ENCODE assay signal across 8 cellular contexts in genomic region chrX:153724252-153725038, GRCh38. TPM values are rescaled to one million over a fixed set of nuclear protein-coding genes. Genes with fewer than 3 reads are reported as not detected.
DNase-seq lines count a peak whose midpoint lies in the region; ATAC-seq, FAIRE-seq and TF ChIP-seq lines count a peak whose summit lies in the region.

ABCD1 (plus strand) TSS chrX:153724856; CDS start chrX:153725267, 411 bp downstream.
BCAP31 (minus strand) TSS chrX:153724387; CDS start chrX:153723244, 1,143 bp downstream.

- no peaks in the 10 kb centered on the region for H3K9me3 ChIP-seq in keratinocyte (ENCODE audit: control insufficient read depth, low read depth, low read length)

- no peak within 1 kb of the TSS for H2AFZ ChIP-seq in keratinocyte (ENCODE audit: control insufficient read depth, low read length)

- H3K79me2 ChIP-seq in keratinocyte (ENCODE audit: control insufficient read depth, insufficient read depth, low read length): peaks cover 23% of the 10 kb centered on the region

- H3K9me1 ChIP-seq in keratinocyte (ENCODE audit: control insufficient read depth, extremely low read depth, insufficient read depth, low read length): no peaks in the 10 kb centered on the region

- peak within 1 kb of the TSS; percentile 78 for H3K9ac ChIP-seq in keratinocyte (ENCODE audit: control insufficient read depth, extremely low read depth, insufficient read depth, low read length)

- peak within 1 kb of the TSS; percentile 86 for H3K4me2 ChIP-seq in keratinocyte (ENCODE audit: control insufficient read depth, extremely low read depth, insufficient read depth, low read depth, low read length)

- H3K27ac ChIP-seq in keratinocyte (ENCODE audit: control insufficient read depth, insufficient read depth, low read length): peak within 1 kb of the TSS; percentile 82

- DNase-seq in ACHN: peak; percentile 76
- peak; percentile 60 for DNase-seq in NCI-H345 treated with DMSO at 0.1 percent for 48 hours (lab: John Stamatoyannopoulos, UW; ENCODE audit: unreplicated experiment)
- DNase-seq in activated CD4-positive, CD25-positive, alpha-beta regulatory T cell (lab: John Stamatoyannopoulos, UW): peak; percentile 80 to 87 (median 83)
- DNase-seq in central memory CD4-positive, alpha-beta T cell: peak; percentile 89
- no peak for DNase-seq in keratinocyte (ENCODE audit: low read depth, low spot score)
- DNase-seq in stimulated activated CD4-positive, alpha-beta T cell treated with anti-CD3 and anti-CD28 coated beads, Interleukin-12 subunit alpha, Interleukin-12 subunit beta, amount 100 ng/mL, for 4 hours: peak; percentile 84

- no peaks in the 10 kb centered on the region for H3K27me3 ChIP-seq in keratinocyte (ENCODE audit: control insufficient read depth, extremely low read depth, insufficient read depth, low read length)

- H3K4me1 ChIP-seq in keratinocyte (ENCODE audit: control insufficient read depth, extremely low read depth, insufficient read depth, low read length): peaks cover 34% of the 10 kb centered on the region

- H3K4me3 ChIP-seq in keratinocyte (ENCODE audit: control insufficient read depth in 2 of 3, extremely low read depth in 1 of 3, insufficient read depth in 2 of 3, low read depth in 1 of 3, low read length in 3 of 3): peak within 1 kb of the TSS; percentile 63 to 83 (median 72)

- no peak for TF ChIP-seq CTCF in keratinocyte (optimal IDR thresholded peaks at IDR 0.05 in 1 of 3, IDR thresholded peaks at IDR 0.05 in 1 of 3, conservative IDR thresholded peaks at IDR 0.05 in 1 of 3; ENCODE audit: extremely low read depth in 1 of 3, insufficient read depth in 2 of 3, low read length in 3 of 3)

- H4K20me1 ChIP-seq in keratinocyte (ENCODE audit: control insufficient read depth, extremely low read depth, insufficient read depth, low read length): peaks cover 2% of the 10 kb centered on the region

- peaks cover 1 to 6% of the 10 kb centered on the region in 2 experiments for H3K36me3 ChIP-seq in keratinocyte (ENCODE audit: control insufficient read depth in 2 of 2, extremely low read depth in 1 of 2, insufficient read depth in 2 of 2, low read length in 2 of 2)

- in situ Hi-C loops in ACHN (cut with HindIII; ENCODE audit: low pct_ligation_motif_present, low pct_unique_long_range_greater_than_20kb, low sequenced_read_pairs): no loop called here

- ATAC-seq in GM18868 (IDR thresholded peaks at IDR 0.05; ENCODE audit: unreplicated experiment): peak; percentile 55
- ATAC-seq in HG03108 (IDR thresholded peaks at IDR 0.05; ENCODE audit: unreplicated experiment): peak; percentile 51

- no peak for FAIRE-seq in keratinocyte (lab: Jason Lieb, UNC)

- dilution Hi-C loops in keratinocyte (cut with MboI; ENCODE audit: extremely low pct_ligation_motif_present, low sequenced_read_pairs): no loop called here

RNA-seq across cellular contexts. Expression of gene ABCD1, which starts in this region (rescaled TPM):
- 0.81 to 2.0 TPM (median 0.86 TPM) in 3 replicates for polyA plus RNA-seq in keratinocyte
- 0.32 TPM for polyA plus RNA-seq in keratinocyte (2011; ENCODE audit: low read depth)
- 0.78 and 1.8 TPM in 2 replicates for polyA plus RNA-seq in keratinocyte (2011; cell fraction: cytosol; rRNA removed)
- polyA plus RNA-seq in keratinocyte (2011; cell fraction: nucleus; rRNA removed): 3.2 TPM in 2 replicates
- 1.3 and 3.9 TPM in 2 replicates for polyA plus RNA-seq in keratinocyte (2012; ENCODE audit: low replicate concordance)
- 2.1 to 6.0 TPM (median 2.9 TPM) in 3 replicates for polyA minus RNA-seq in keratinocyte
- polyA minus RNA-seq in keratinocyte (2011; cell fraction: cytosol; rRNA and poly(A)+ RNA removed): 3.5 TPM
- 4.3 and 7.4 TPM in 2 replicates for polyA minus RNA-seq in keratinocyte (2011; cell fraction: nucleus; rRNA and poly(A)+ RNA removed)

RNA-seq across cellular contexts. Expression of gene BCAP31, which starts in this region (rescaled TPM):
- 260 to 267 TPM (median 262 TPM) in 3 replicates for polyA plus RNA-seq in keratinocyte
- 151 TPM for polyA plus RNA-seq in keratinocyte (2011; ENCODE audit: low read depth)
- 238 and 264 TPM in 2 replicates for polyA plus RNA-seq in keratinocyte (2011; cell fraction: cytosol; rRNA removed)
- polyA plus RNA-seq in keratinocyte (2011; cell fraction: nucleus; rRNA removed): 373 and 377 TPM in 2 replicates
- 285 and 352 TPM in 2 replicates for polyA plus RNA-seq in keratinocyte (2012; ENCODE audit: low replicate concordance)
- 247 to 367 TPM (median 298 TPM) in 3 replicates for polyA minus RNA-seq in keratinocyte
- 181 TPM for polyA minus RNA-seq in keratinocyte (2011; cell fraction: cytosol; rRNA and poly(A)+ RNA removed)
- 111 and 169 TPM in 2 replicates for polyA minus RNA-seq in keratinocyte (2011; cell fraction: nucleus; rRNA and poly(A)+ RNA removed)
